9 cellular contexts compared by ENCODE assay signal in genomic region chr18:50558948-50559749, GRCh38. TPM values are rescaled to one million over a fixed set of nuclear protein-coding genes. Genes with fewer than 3 reads are reported as not detected.
DNase-seq lines count a peak whose midpoint lies in the region; ATAC-seq, FAIRE-seq and TF ChIP-seq lines count a peak whose summit lies in the region.
"Had no signal": no experiment of that assay in that cellular context is flagged by ENCODE, and none has a peak within 500 bp of the region (broad histone marks: within the 10 kb centered on the region; RNA-seq: fewer than 3 reads in every experiment).

No MANE protein-coding gene starts in this region.

- H3K9me3 ChIP-seq in SK-N-SH (no peaks in the 10 kb centered on the region), HepG2 (ENCODE audit: low read length) (peaks cover 11% of the 10 kb centered on the region; the same call in 1 of the 2 replicates), thoracic aorta (peaks cover 2% of the 10 kb centered on the region)

- 53% methylated on average over 21 of the region's 52 CpGs for WGBS in SK-N-SH (ENCODE audit: low lambda C conversion rate)
- 35% methylated on average over 16 of the region's 52 CpGs for WGBS in HepG2 (ENCODE audit: low lambda C conversion rate)

- peak overlapping the region in 1 of 2 experiments; percentile 54; a peak in 2 of 4 replicates for H3K4me3 ChIP-seq in SK-N-SH (ENCODE audit: low read depth in 2 of 2, low read length in 1 of 2)
- peak overlapping the region; percentile 30 for H3K4me3 ChIP-seq in astrocyte of the cerebellum (ENCODE audit: low read depth, low read length)
- peak overlapping the region; percentile 21 to 57 (median 27); a peak in 4 of 6 replicates for H3K4me3 ChIP-seq in HepG2 (replicated peaks in 1 of 3; ENCODE audit: insufficient read depth in 1 of 3, low read depth in 2 of 3, low read length in 3 of 3)
- H3K4me3 ChIP-seq in thoracic aorta: peak overlapping the region; percentile 72

- peak overlapping the region in 1 of 2 experiments; percentile 53; a peak in 2 of 4 replicates for H3K27ac ChIP-seq in SK-N-SH (ENCODE audit: low read depth in 2 of 2, low read length in 1 of 2)
- H3K27ac ChIP-seq in HepG2 (ENCODE audit: extremely low read length, insufficient read depth, low read length): no peak overlapping the region
- peak overlapping the region; percentile 35 to 72 for H3K27ac ChIP-seq in thoracic aorta

- H4K20me1 ChIP-seq in SK-N-SH (ENCODE audit: insufficient read depth): no peaks in the 10 kb centered on the region
- H4K20me1 ChIP-seq in HepG2 (ENCODE audit: insufficient read depth, low read length): no peaks in the 10 kb centered on the region

- in situ Hi-C loops in astrocyte of the cerebellum (cut with HindIII; ENCODE audit: low sequenced_read_pairs) (no loop called here), HepG2 (cut with HindIII; ENCODE audit: extremely low pct_ligation_motif_present, low pct_unique_long_range_greater_than_20kb) (no loop called here)

- H3K9me2 ChIP-seq in SK-N-SH: no peaks in the 10 kb centered on the region

- FAIRE-seq in HepG2 (lab: Jason Lieb, UNC): no peak

- peak; percentile 14 for DNase-seq in SK-N-SH
- no peak for DNase-seq in astrocyte of the cerebellum (ENCODE audit: low read depth)
- no peak for DNase-seq in HepG2 (ENCODE audit: low spot score)
- no peak for DNase-seq in thoracic aorta (ENCODE audit: low spot score)
- DNase-seq in NCI-H1048 (lab: John Stamatoyannopoulos, UW): no peak
- DNase-seq in HK-2 (ENCODE audit: unreplicated experiment): no peak
- no peak for DNase-seq in GM10266 (ENCODE audit: extremely low spot score)

- TF ChIP-seq EP300 in SK-N-SH (IDR thresholded peaks at IDR 0.05; ENCODE audit: borderline replicate concordance in 1 of 2, low read depth in 1 of 2, low read length in 1 of 2) (no peak), HepG2 (IDR thresholded peaks at IDR 0.05; ENCODE audit: low read depth in 2 of 2, low read length in 2 of 2) (no peak), HepG2 (CRISPR knock-in tag; IDR thresholded peaks at IDR 0.05; ENCODE audit: borderline replicate concordance) (no peak)

- H3K9ac ChIP-seq in SK-N-SH (no peak overlapping the region), HepG2 (ENCODE audit: insufficient read depth, low read depth, low read length) (no peak overlapping the region)

- H3F3A ChIP-seq in SK-N-SH (replicated peaks; ENCODE audit: insufficient read depth): no peaks in the 10 kb centered on the region

- H3K27me3 ChIP-seq in SK-N-SH (ENCODE audit: insufficient read depth) (peaks cover 28% of the 10 kb centered on the region), HepG2 (ENCODE audit: control insufficient read depth in 1 of 2, insufficient read depth in 2 of 2, low read length in 2 of 2) (peaks cover 6 to 57% of the 10 kb centered on the region in 2 experiments), thoracic aorta (replicated peaks; ENCODE audit: insufficient read depth) (no peaks in the 10 kb centered on the region)

- no peaks in the 10 kb centered on the region for H3K79me2 ChIP-seq in SK-N-SH (ENCODE audit: insufficient read depth)
- no peaks in the 10 kb centered on the region for H3K79me2 ChIP-seq in HepG2 (ENCODE audit: insufficient read depth, low read length)

- BruUV-seq in HepG2 (replicated peaks; lab: Mats Ljungman, UMichigan): no TSS peak

- POLR2A ChIA-PET in SK-N-SH (lab: Yijun Ruan, JAX): interaction anchor here (0.6 to 1.2 kb wide), 3 partner anchors 10 to 746 kb away, joined by 3 read pairs; partner anchors contain the start of gene SKA1
- POLR2A ChIA-PET in HepG2 (lab: Yijun Ruan, JAX): no interaction called here

- H3K36me3 ChIP-seq in SK-N-SH (replicated peaks in 1 of 2; ENCODE audit: control insufficient read depth in 1 of 2, insufficient read depth in 2 of 2, low read length in 1 of 2) (no peaks in the 10 kb centered on the region), HepG2 (replicated peaks in 1 of 2; ENCODE audit: control insufficient read depth in 1 of 2, insufficient read depth in 2 of 2, low read length in 2 of 2) (no peaks in the 10 kb centered on the region), thoracic aorta (no peaks in the 10 kb centered on the region)

- intact Hi-C loops in HepG2 (cut with micrococcal nuclease; ENCODE audit: unreplicated experiment): no loop called here

- CTCF ChIA-PET in SK-N-SH (lab: Yijun Ruan, JAX): interaction anchor here (0.9 to 1.7 kb wide), 3 partner anchors 11 to 113 kb away, joined by 3 to 5 read pairs (median 4); no protein-coding TSS in a partner anchor
- CTCF ChIA-PET in HepG2 (lab: Yijun Ruan, JAX; ENCODE audit: low intra/inter-chr PET ratio, low total read pairs): no interaction called here

- ATAC-seq in SK-N-SH treated with all-trans-retinoic acid at 6 μM for 48 hours (no peak), HepG2 (peak; percentile 39), thoracic aorta (ENCODE audit: insufficient number of reproducible peaks, low FRiP score, low read depth) (no peak)

- H2AFZ ChIP-seq in SK-N-SH (ENCODE audit: low read depth): no peak overlapping the region
- H2AFZ ChIP-seq in HepG2 (ENCODE audit: low read length): no peak overlapping the region

- TF ChIP-seq CTCF in SK-N-SH (IDR thresholded peaks at IDR 0.05): no peak
- no peak for TF ChIP-seq CTCF in astrocyte of the cerebellum (IDR thresholded peaks at IDR 0.05; ENCODE audit: low read depth, low read length, missing control alignments)
- TF ChIP-seq CTCF in HepG2 (CRISPR knock-in tag; IDR thresholded peaks at IDR 0.05): no peak
- TF ChIP-seq CTCF in thoracic aorta (IDR thresholded peaks at IDR 0.05): no peak
- no peak for TF ChIP-seq CTCF in GM10266 (IDR thresholded peaks at IDR 0.05; ENCODE audit: control insufficient read depth, insufficient read depth, low read depth, missing control alignments)

- no peak for TF ChIP-seq POLR2A in HepG2 (IDR thresholded peaks at IDR 0.05; ENCODE audit: insufficient read depth in 1 of 2, low read depth in 2 of 2, low read length in 2 of 2)

- no peak for TF ChIP-seq RAD21 in SK-N-SH (IDR thresholded peaks at IDR 0.05; ENCODE audit: low read length)
- TF ChIP-seq RAD21 in HepG2 (CRISPR knock-in tag; IDR thresholded peaks at IDR 0.05): no peak

- H3K4me2 ChIP-seq in SK-N-SH (no peak overlapping the region), HepG2 (ENCODE audit: low read depth, low read length) (peak overlapping the region; percentile 53)

- H3K4me1 ChIP-seq in SK-N-SH (ENCODE audit: control insufficient read depth in 1 of 2, insufficient read depth in 2 of 2, low read depth in 1 of 2, low read length in 1 of 2): peaks cover 0 to 18% of the 10 kb centered on the region in 2 experiments; a peak in 3 of 4 replicates
- peaks cover 11% of the 10 kb centered on the region for H3K4me1 ChIP-seq in HepG2 (ENCODE audit: insufficient read depth, low read length)
- peaks cover 3 to 10% of the 10 kb centered on the region in 2 donors for H3K4me1 ChIP-seq in thoracic aorta (ENCODE audit: control insufficient read depth in 1 of 2, low read depth in 2 of 2)

TF ChIP-seq in SK-N-SH, 30 proteins besides CTCF, POLR2A, EP300 and RAD21 (continues in another document):
- TF ChIP-seq TEAD4 (IDR thresholded peaks at IDR 0.05; ENCODE audit: borderline replicate concordance, insufficient read depth): no peak
- no peak for TF ChIP-seq TAF1 (IDR thresholded peaks at IDR 0.05; ENCODE audit: borderline replicate concordance, low read depth, low read length)
- TF ChIP-seq, protein P1, sequence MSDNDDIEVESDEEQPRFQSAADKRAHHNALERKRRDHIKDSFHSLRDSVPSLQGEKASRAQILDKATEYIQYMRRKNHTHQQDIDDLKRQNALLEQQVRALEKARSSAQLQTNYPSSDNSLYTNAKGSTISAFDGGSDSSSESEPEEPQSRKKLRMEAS (IDR thresholded peaks at IDR 0.05; ENCODE audit: low read depth): no peak

TF ChIP-seq in SK-N-SH treated with all-trans-retinoic acid at 6 μM for 48 hours, 23 proteins besides CTCF, POLR2A, EP300 and RAD21 (continues in another document):
- no peak for TF ChIP-seq OSR1 (CRISPR knock-in tag; IDR thresholded peaks at IDR 0.05)
- no peak for TF ChIP-seq ZNF70 (CRISPR knock-in tag; IDR thresholded peaks at IDR 0.05)
- no peak for TF ChIP-seq PPARA (CRISPR knock-in tag; IDR thresholded peaks at IDR 0.05; ENCODE audit: borderline replicate concordance)

TF ChIP-seq in HepG2, 621 proteins besides CTCF, POLR2A, EP300 and RAD21:
- TF ChIP-seq ZNF550 (CRISPR knock-in tag; IDR thresholded peaks at IDR 0.05; ENCODE audit: borderline replicate concordance) (no peak), SMAD1 (CRISPR knock-in tag; IDR thresholded peaks at IDR 0.05; ENCODE audit: borderline replicate concordance, low read depth) (no peak), HIVEP1 (CRISPR knock-in tag; IDR thresholded peaks at IDR 0.05) (no peak), ZNF329 (CRISPR knock-in tag; IDR thresholded peaks at IDR 0.05; ENCODE audit: low read depth) (no peak), ZNF615 (CRISPR knock-in tag; IDR thresholded peaks at IDR 0.05; ENCODE audit: borderline replicate concordance) (no peak), SMARCE1 (IDR thresholded peaks at IDR 0.05; ENCODE audit: borderline replicate concordance) (no peak), EZH2 (conservative IDR thresholded peaks at IDR 0.05; ENCODE audit: low read depth, low read length) (peak; percentile 80; the same call in 1 of the 2 replicates)

RNA-seq across cellular contexts. Expression of gene MAPK4, which starts 0.7 kb away (rescaled TPM):
- 0.02 TPM in 2 replicates for polyA plus RNA-seq in SK-N-SH (2012; rRNA removed)
- 0.01 and 0.04 TPM in 2 replicates for polyA plus RNA-seq in SK-N-SH (2012; cell fraction: cytosol; rRNA removed)
- 0.05 TPM in 1 of 2 replicates, not detected in the other for polyA plus RNA-seq in SK-N-SH (2012; cell fraction: nucleus; rRNA removed)
- total RNA-seq in HepG2 (2016; rRNA removed; fragmentation: Illumina TruSeq; extraction: Trizol): not detected in 2 replicates
- not detected in 2 replicates for total RNA-seq in HepG2 (2016; cell fraction: cytosol; rRNA removed; fragmentation: Illumina TruSeq; extraction: Trizol; ENCODE audit: low read depth)
- not detected in 2 replicates for total RNA-seq in HepG2 (2016; cell fraction: insoluble cytoplasmic fraction; rRNA removed; fragmentation: Illumina TruSeq; extraction: Trizol)
- not detected in 2 replicates for total RNA-seq in HepG2 (2016; cell fraction: membrane; rRNA removed; fragmentation: Illumina TruSeq; extraction: Trizol)
- not detected in 2 replicates for total RNA-seq in HepG2 (2016; cell fraction: nucleus; rRNA removed; fragmentation: Illumina TruSeq; extraction: Trizol)
- 0.01 TPM in 1 of 2 replicates, not detected in the other for polyA plus RNA-seq in HepG2 (2011; rRNA removed)
- not detected in 2 replicates for polyA plus RNA-seq in HepG2 (2011; cell fraction: cytosol; rRNA removed)
- not detected in 2 replicates for polyA plus RNA-seq in HepG2 (2011; cell fraction: nucleus; rRNA removed)
- not detected in 2 replicates for polyA plus RNA-seq in HepG2 (2012)
- polyA plus RNA-seq in HepG2 (2016; cell fraction: cytosol; fragmentation: Illumina TruSeq; extraction: Trizol; ENCODE audit: low read depth): not detected in 2 replicates
- polyA plus RNA-seq in HepG2 (2016; cell fraction: insoluble cytoplasmic fraction; fragmentation: Illumina TruSeq; extraction: Trizol; ENCODE audit: low read depth): not detected in 2 replicates
- not detected in 2 replicates for polyA plus RNA-seq in HepG2 (2016; cell fraction: membrane; fragmentation: Illumina TruSeq; extraction: Trizol; ENCODE audit: low read depth)
- not detected in 2 replicates for polyA plus RNA-seq in HepG2 (2016; cell fraction: nucleus; fragmentation: Illumina TruSeq; extraction: Trizol; ENCODE audit: insufficient read depth, low read depth)
- 8.9 TPM in 1 of 2 replicates, not detected in the other for polyA minus RNA-seq in HepG2 (2011; rRNA and poly(A)+ RNA removed; ENCODE audit: low replicate concordance)
- not detected in 2 replicates for polyA minus RNA-seq in HepG2 (2011; cell fraction: cytosol; rRNA and poly(A)+ RNA removed)
- polyA minus RNA-seq in HepG2 (2011; cell fraction: nucleus; rRNA and poly(A)+ RNA removed): not detected in 2 replicates
- total RNA-seq in thoracic aorta: 1 to 10 TPM; 1.5 to 4.0 TPM
- total RNA-seq: mesenteric fat pad had no signal
